10 cellular contexts compared by ENCODE assay signal in genomic region chr11:95245038-95245437, GRCh38. TPM values are rescaled to one million over a fixed set of nuclear protein-coding genes. Genes with fewer than 3 reads are reported as not detected.
A peak's percentile ranks its signal among the peaks of the same experiment; 100 is the strongest.
DNase-seq lines count a peak whose midpoint lies in the region; ATAC-seq and TF ChIP-seq lines count a peak whose summit lies in the region.
"Had no signal": no experiment of that assay in that cellular context is flagged by ENCODE, and none has a peak within 500 bp of the region (broad histone marks: within the 10 kb centered on the region; RNA-seq: fewer than 3 reads in every experiment).

No MANE protein-coding gene starts in this region.

- no peak overlapping the region for H3K56ac ChIP-seq in mesendoderm (ENCODE audit: low read length)

- H3K18ac ChIP-seq in mesendoderm (ENCODE audit: low read length), result no peak overlapping the region

- no peak overlapping the region for H2AK5ac ChIP-seq in mesendoderm (ENCODE audit: low read length)

- H3K4ac ChIP-seq in mesendoderm (ENCODE audit: low read depth, low read length), result no peak overlapping the region

- H3K23ac ChIP-seq in mesendoderm (ENCODE audit: low read length), result no peak overlapping the region

- no peaks in the 10 kb centered on the region for H3K79me2 ChIP-seq in mesendoderm (ENCODE audit: control insufficient read depth, insufficient read depth, low read length)

- no peak overlapping the region for H3K9ac ChIP-seq in HUES64 (ENCODE audit: low read depth, low read length)
- no peak overlapping the region for H3K9ac ChIP-seq in mesendoderm (ENCODE audit: low read length)

- 41% methylated on average over 2 of the region's 3 CpGs for WGBS in HUES64
- no CpG with 5 or more reads among the region's 3 CpGs for WGBS in mesendoderm (ENCODE audit: extremely low coverage, insufficient coverage, low lambda C conversion rate)

- DNase-seq in ELF-1 (ENCODE audit: low read depth, low spot score) (peak; percentile 81), cardiac fibroblast (ENCODE audit: low read depth in 2 of 2) (peak; percentile 69 to 71), mesendoderm (peak; percentile 82), omental fat pad (ENCODE audit: low spot score) (no peak), SKM-1 (lab: John Stamatoyannopoulos, UW; ENCODE audit: unreplicated experiment) (no peak), NCI-H1417 treated with DMSO at 0.1 percent for 48 hours (lab: John Stamatoyannopoulos, UW) (no peak)
- DNase-seq: activated effector memory CD4-positive, alpha-beta T cell treated with Interleukin-2 at 50 U/mL for 16 hours; NCI-H187 treated with DMSO at 0.1 percent for 48 hours; PC-9 had no signal

- no peak overlapping the region for H4K8ac ChIP-seq in mesendoderm (ENCODE audit: low read depth, low read length)

- H2BK120ac ChIP-seq in mesendoderm (ENCODE audit: low read depth, low read length), result no peak overlapping the region

- H3K27ac ChIP-seq in HUES64 (ENCODE audit: low read depth, low read length) (peak overlapping the region; percentile 47), mesendoderm (ENCODE audit: low read depth, low read length) (no peak overlapping the region)
- H3K27ac ChIP-seq: PC-9 had no signal

- H2BK15ac ChIP-seq in mesendoderm (replicated peaks; ENCODE audit: low read depth), result no peak overlapping the region

- H2BK5ac ChIP-seq in mesendoderm (ENCODE audit: low read length), result no peak overlapping the region

- H3K4me2 ChIP-seq in mesendoderm (ENCODE audit: low read length), result no peak overlapping the region
- H3K4me2 ChIP-seq: PC-9 had no signal

- H3K79me1 ChIP-seq in mesendoderm (ENCODE audit: low read length), result no peaks in the 10 kb centered on the region

- no peak for ATAC-seq in omental fat pad (ENCODE audit: low FRiP score)

- no peaks in the 10 kb centered on the region for H3K9me3 ChIP-seq in HUES64 (ENCODE audit: insufficient read depth, low read depth, low read length)

- no peaks in the 10 kb centered on the region for H3K27me3 ChIP-seq in HUES64 (ENCODE audit: insufficient read depth, low read length)
- H3K27me3 ChIP-seq in mesendoderm (ENCODE audit: insufficient read depth, low read length, poor library complexity), result no peaks in the 10 kb centered on the region

- H4K5ac ChIP-seq in mesendoderm (ENCODE audit: low read length), result no peak overlapping the region

- TF ChIP-seq CTCF in cardiac fibroblast (IDR thresholded peaks at IDR 0.05; ENCODE audit: low read depth, low read length) (no peak), omental fat pad (IDR thresholded peaks at IDR 0.05) (no peak)

- peaks cover 49% of the 10 kb centered on the region for H3K4me1 ChIP-seq in HUES64 (ENCODE audit: insufficient read depth, low read length)
- peaks cover 3% of the 10 kb centered on the region for H3K4me1 ChIP-seq in mesendoderm (ENCODE audit: control insufficient read depth, low read depth, low read length)

- no peak overlapping the region for H3K4me3 ChIP-seq in HUES64 (ENCODE audit: low read length)
- no peak overlapping the region for H3K4me3 ChIP-seq in cardiac fibroblast (replicated peaks in 1 of 2; ENCODE audit: low read depth in 2 of 2, low read length in 2 of 2)
- H3K4me3 ChIP-seq in mesendoderm (ENCODE audit: low read length), result no peak overlapping the region
- H3K4me3 ChIP-seq: PC-9 had no signal

- H3K36me3 ChIP-seq in HUES64 (ENCODE audit: insufficient read depth, low read length) (no peaks in the 10 kb centered on the region), mesendoderm (ENCODE audit: control insufficient read depth, insufficient read depth, low read length) (no peaks in the 10 kb centered on the region)

RNA-seq across cellular contexts. Expression of gene SESN3, which starts 14.0 kb away (rescaled TPM):
- polyA plus RNA-seq in HUES64 (2013, experiment 1 of 2), result 13.3 TPM
- polyA plus RNA-seq in HUES64 (2013, experiment 2 of 2), result 19.7 TPM
- 1.5 TPM for polyA plus RNA-seq in mesendoderm (2013, experiment 1 of 2)
- polyA plus RNA-seq in mesendoderm (2013, experiment 2 of 2), result 1.5 TPM
- total RNA-seq in omental fat pad, result 10 to 100 TPM; 11.3 to 27.2 (median 19.4) TPM

Comparison
In these comparisons a context has a peak if more than half of its experiments do, and no peak if none do; other contexts are left out.
1. DNase-seq: peak in ELF-1 (single experiment), cardiac fibroblast (2 of 2) and mesendoderm (single experiment); none in omental fat pad (single experiment), SKM-1 (single experiment) and NCI-H1417 treated with DMSO at 0.1 percent for 48 hours (single experiment).